23 cellular contexts compared by ENCODE assay signal in the genomic region with DNA sequence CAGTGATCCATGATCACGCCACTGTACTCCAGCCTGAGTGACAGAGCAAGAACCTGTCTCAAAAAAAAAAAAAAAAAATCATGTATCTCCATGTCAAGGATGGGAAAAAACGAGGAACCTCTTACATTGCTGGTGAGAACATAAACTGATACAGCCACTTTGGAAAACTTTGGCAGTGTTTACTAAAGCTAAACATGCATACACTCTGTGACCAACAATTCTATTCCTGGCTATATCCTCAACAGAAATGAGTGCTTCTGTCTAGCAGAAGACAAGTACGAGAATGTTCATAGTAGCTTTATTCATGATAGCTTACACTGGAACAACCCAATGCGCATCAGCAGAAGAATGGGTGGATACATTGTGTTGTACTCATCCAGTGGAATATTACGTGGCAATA. TPM values are rescaled to one million over a fixed set of nuclear protein-coding genes. Genes with fewer than 3 reads are reported as not detected.
"Had no signal": no experiment of that assay in that cellular context is flagged by ENCODE, and none has a peak within 500 bp of the region (broad histone marks: within the 10 kb centered on the region; RNA-seq: fewer than 3 reads in every experiment).

No MANE protein-coding gene starts in this region.

- H3K27me3 ChIP-seq: MG63 had no signal

- H3K36me3 ChIP-seq: SJSA1 had no signal

- H3K4me1 ChIP-seq: SJSA1 had no signal

- ATAC-seq: Panc1 had no signal

- H3K4me3 ChIP-seq: MG63, SJSA1, SK-N-MC had no signal

- H3K27ac ChIP-seq: HL-60, RWPE1, SJSA1, SK-N-MC had no signal

- DNase-seq: KG1, MG63, NCI-H1092, NCI-H1105 treated with DMSO at 0.1 percent for 48 hours, NCI-H1417 treated with DMSO at 0.1 percent for 48 hours, NCI-H146, NCI-H1694 treated with DMSO at 0.1 percent for 48 hours, NCI-H1930, NCI-H2081, NCI-H2107, NCI-H226, NCI-H446, NCI-H510A, NCI-H524 treated with DMSO at 0.1 percent for 48 hours, NCI-H69, NCI-H774, SIG-M5 had no signal

- H3K9me3 ChIP-seq: MG63, SJSA1 had no signal

RNA-seq across cellular contexts. Expression of gene KLF17, which starts 56.0 kb away (rescaled TPM):
- total RNA-seq: HT-29, SJSA1 had no signal
